Comparison of ENCODE assay signal across 8 cellular contexts in genomic region chr22:37484115-37485005, GRCh38. TPM values are rescaled to one million over a fixed set of nuclear protein-coding genes. Genes with fewer than 3 reads are reported as not detected.
DNase-seq lines count a peak whose midpoint lies in the region; ATAC-seq lines count a peak whose summit lies in the region.

No MANE protein-coding gene starts in this region.

- whole genome bisulfite sequencing in right cardiac atrium = 47% methylated on average over 35 of the region's 35 CpGs

- peaks cover 8% of the 10 kb centered on the region in 2 donors for H3K36me3 Mint-ChIP-seq in activated T-cell treated with anti-CD3 and anti-CD28 coated beads, Interleukin-2, amount 50 U/mL, for 72 hours (ENCODE audit: insufficient read depth in 2 of 2)

- peaks cover 60% of the 10 kb centered on the region for H3K4me1 Mint-ChIP-seq in activated T-cell treated with anti-CD3 and anti-CD28 coated beads, Interleukin-2, amount 50 U/mL, for 72 hours (ENCODE audit: low read depth)

- H3K9me3 Mint-ChIP-seq in activated T-cell treated with anti-CD3 and anti-CD28 coated beads, Interleukin-2, amount 50 U/mL, for 72 hours = no peaks in the 10 kb centered on the region

- peak overlapping the region; percentile 90 for H3K27ac Mint-ChIP-seq in activated T-cell treated with anti-CD3 and anti-CD28 coated beads, Interleukin-2, amount 50 U/mL, for 72 hours

- peak; percentile 88 for DNase-seq in NOMO-1 treated with DMSO at 0.1 percent for 48 hours (lab: John Stamatoyannopoulos, UW; ENCODE audit: unreplicated experiment)
- DNase-seq in activated T-cell treated with anti-CD3 and anti-CD28 coated beads, Interleukin-2, amount 50 U/mL, for 72 hours = peak; percentile 84 to 85
- peak; percentile 81 to 93 (median 89) for DNase-seq in right cardiac atrium
- DNase-seq in stimulated activated CD4-positive, alpha-beta T cell treated with anti-CD3 and anti-CD28 coated beads, Interleukin-1b, Interleukin-23, amount 100 ng/mL, for 48 hours = peak; percentile 82
- no peak for DNase-seq in amniotic stem cell (lab: John Stamatoyannopoulos, UW)
- no peak for DNase-seq in GOT3 (lab: John Stamatoyannopoulos, UW)

- no peaks in the 10 kb centered on the region for H3K27me3 Mint-ChIP-seq in activated T-cell treated with anti-CD3 and anti-CD28 coated beads, Interleukin-2, amount 50 U/mL, for 72 hours (ENCODE audit: low read depth)

- peak overlapping the region; percentile 51 for H3K27ac ChIP-seq in right cardiac atrium (ENCODE audit: low read length)

- intact Hi-C loops in right cardiac atrium (cut with DNase I) = loop anchor here in 1 of 4 donors (2.0 kb wide), 1 partner anchor 36 kb away; no protein-coding TSS in a partner anchor

- H3K4me3 Mint-ChIP-seq in activated T-cell treated with anti-CD3 and anti-CD28 coated beads, Interleukin-2, amount 50 U/mL, for 72 hours = peak overlapping the region; percentile 90 to 93

- H3K4me1 ChIP-seq in right cardiac atrium (ENCODE audit: control insufficient read depth, insufficient read depth, low read length) = peaks cover 2% of the 10 kb centered on the region

- ATAC-seq in GM18868 (IDR thresholded peaks at IDR 0.05; ENCODE audit: unreplicated experiment) (peak; percentile 35), right cardiac atrium (peak; percentile 64 to 68), GM18517 (IDR thresholded peaks at IDR 0.05; ENCODE audit: unreplicated experiment) (no peak)
- ATAC-seq in activated T-cell treated with anti-CD3 and anti-CD28 coated beads, Interleukin-2, amount 50 U/mL, for 72 hours (replicated peaks in 1 of 2) = peak; percentile 78 to 79

- no peaks in the 10 kb centered on the region for H3K9me3 ChIP-seq in right cardiac atrium (ENCODE audit: control insufficient read depth, low read length)

- no peaks in the 10 kb centered on the region for H3K27me3 ChIP-seq in right cardiac atrium (ENCODE audit: control insufficient read depth, insufficient read depth)

- peak overlapping the region; percentile 5 for H3K4me3 ChIP-seq in right cardiac atrium (ENCODE audit: low read length)

RNA-seq across cellular contexts. Expression of gene MFNG, which starts 1.8 kb away (rescaled TPM):
- total RNA-seq in activated T-cell treated with anti-CD3 and anti-CD28 coated beads, Interleukin-2, amount 50 U/mL, for 72 hours = 100 to 1,000 TPM in 1 of 2 donors, 10 to 100 TPM in 1; 94.0 to 116 TPM
- total RNA-seq in right cardiac atrium = 10 to 100 TPM in 3 of 4 donors, 1 to 10 TPM in 1; 9.0 to 14.1 (median 10.6) TPM
- polyA plus RNA-seq in right cardiac atrium = 9.6 TPM

RNA-seq across cellular contexts. Expression of gene CARD10, which starts 34.9 kb away (rescaled TPM):
- total RNA-seq in activated T-cell treated with anti-CD3 and anti-CD28 coated beads, Interleukin-2, amount 50 U/mL, for 72 hours = under 1 TPM in 1 of 2 donors, not detected in 1; 0.25 TPM
- 10 to 100 TPM in 2 of 4 donors, 1 to 10 TPM in 2; 6.6 to 11.4 (median 9.6) TPM for total RNA-seq in right cardiac atrium
- 8.3 TPM for polyA plus RNA-seq in right cardiac atrium

RNA-seq across cellular contexts. Expression of gene ELFN2, which starts 57.1 kb away (rescaled TPM):
- under 1 TPM; 0.58 to 0.62 TPM for total RNA-seq in activated T-cell treated with anti-CD3 and anti-CD28 coated beads, Interleukin-2, amount 50 U/mL, for 72 hours
- under 1 TPM in 2 of 4 donors, not detected in 2; 0.03 to 0.06 TPM for total RNA-seq in right cardiac atrium
- polyA plus RNA-seq in right cardiac atrium = 0.05 TPM

Comparison
In these comparisons a context has a peak if more than half of its experiments do, and no peak if none do; other contexts are left out.
1. DNase-seq: peak in NOMO-1 treated with DMSO at 0.1 percent for 48 hours (single experiment), activated T-cell treated with anti-CD3 and anti-CD28 coated beads, Interleukin-2, amount 50 U/mL, for 72 hours (2 of 2), right cardiac atrium (3 of 3) and stimulated activated CD4-positive, alpha-beta T cell treated with anti-CD3 and anti-CD28 coated beads, Interleukin-1b, Interleukin-23, amount 100 ng/mL, for 48 hours (single experiment); none in amniotic stem cell (single experiment) and GOT3 (single experiment).
2. RNA of gene MFNG, which starts 1.8 kb away (total RNA-seq): 94.0 to 116 TPM in activated T-cell treated with anti-CD3 and anti-CD28 coated beads, Interleukin-2, amount 50 U/mL, for 72 hours; 9.0 to 14.1 TPM in right cardiac atrium; every median in the first group is over 4 times any median in the second.
3. RNA of gene CARD10, which starts 34.9 kb away (total RNA-seq): 6.6 to 11.4 TPM in right cardiac atrium; 0.25 TPM in activated T-cell treated with anti-CD3 and anti-CD28 coated beads, Interleukin-2, amount 50 U/mL, for 72 hours; every median in the first group is over 4 times any median in the second.